In the genomic region with DNA sequence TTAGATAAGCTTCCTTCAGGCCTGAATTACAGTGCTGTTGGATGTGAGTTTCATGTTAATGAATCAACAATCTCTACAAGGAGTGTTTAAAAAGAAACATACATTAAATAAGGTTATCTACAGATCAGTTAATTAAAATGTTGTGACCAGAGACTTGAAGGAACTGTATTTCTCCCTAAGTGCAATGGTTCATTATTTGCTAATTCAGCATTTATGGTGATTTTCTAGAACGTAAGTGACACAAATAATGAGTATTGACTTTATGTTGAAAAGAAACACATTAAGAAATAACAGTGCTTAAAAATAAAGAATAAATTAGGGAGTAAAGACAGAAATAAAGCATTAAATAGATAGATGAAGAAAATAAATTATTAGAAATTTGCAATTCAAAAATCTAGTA, we compare ENCODE assay signal across 30 cellular contexts.
"Had no signal": no experiment of that assay in that cellular context is flagged by ENCODE, and none has a peak within 500 bp of the region (broad histone marks: within the 10 kb centered on the region; RNA-seq: fewer than 3 reads in every experiment).

No MANE protein-coding gene starts in this region.

- H3K9me3 Mint-ChIP-seq: stimulated activated naive CD8-positive, alpha-beta T cell treated with anti-CD3 and anti-CD28 coated beads, Interleukin-15, amount 100 ng/mL, for 72 hours had no signal

- H3K27me3 ChIP-seq: neutrophil, pancreas, right atrium auricular region, spleen, suprapubic skin, testis, tibial artery, transverse colon, upper lobe of right lung, uterus had no signal

- DNase-seq: naive B cell; naive thymus-derived CD8-positive, alpha-beta T cell; nucleus accumbens; pancreas; retina; spleen; stimulated activated CD4-positive, alpha-beta T cell treated with anti-CD3 and anti-CD28 coated beads, Interleukin-12 subunit alpha, Interleukin-12 subunit beta, amount 100 ng/mL, for 4 hours; stimulated activated CD4-positive, alpha-beta T cell treated with anti-CD3 and anti-CD28 coated beads, Interleukin-1b, Interleukin-23, amount 100 ng/mL, for 48 hours; stimulated activated CD4-positive, alpha-beta T cell treated with anti-CD3 and anti-CD28 coated beads, Interleukin-4, amount 100 ng/mL, for 1 hour; stimulated activated CD4-positive, alpha-beta T cell treated with anti-CD3 and anti-CD28 coated beads, Interleukin-4, amount 100 ng/mL, for 4 hours; stimulated activated CD8-positive, alpha-beta memory T cell treated with anti-CD3 and anti-CD28 coated beads, Interleukin-4, amount 100 ng/mL, for 48 hours; stimulated activated naive CD4-positive, alpha-beta T cell; stimulated activated naive CD8-positive, alpha-beta T cell treated with anti-CD3 and anti-CD28 coated beads, Interleukin-15, amount 100 ng/mL, for 72 hours; stimulated activated naive CD8-positive, alpha-beta T cell treated with anti-CD3 and anti-CD28 coated beads, Interleukin-15, Interleukin-2, amounts not matched to agents 100 U/mL and 50 U/mL, for 24 hours; substantia nigra; testis; tibial artery; transverse colon; upper lobe of right lung; uterus had no signal

- H3K4me1 Mint-ChIP-seq: naive B cell; naive thymus-derived CD8-positive, alpha-beta T cell; stimulated activated memory B cell treated with anti-CD40 and anti-IgM and Interleukin-4, amounts not matched to agents 10 μg/mL and 1 μg/mL and 100 μg/mL, for 72 hours; stimulated activated naive CD8-positive, alpha-beta T cell treated with anti-CD3 and anti-CD28 coated beads, Interleukin-15, amount 100 ng/mL, for 72 hours had no signal

- H3K4me3 Mint-ChIP-seq: naive B cell; naive thymus-derived CD8-positive, alpha-beta T cell; natural killer cell treated with Interleukin-12 subunit alpha and Interleukin-12 subunit beta and Interleukin-15 and Interleukin-18, amount 100 ng/mL, for 72 hours; stimulated activated memory B cell treated with anti-CD40 and anti-IgM and Interleukin-4, amounts not matched to agents 10 μg/mL and 1 μg/mL and 100 μg/mL, for 72 hours; stimulated activated naive CD8-positive, alpha-beta T cell treated with anti-CD3 and anti-CD28 coated beads, Interleukin-15, amount 100 ng/mL, for 72 hours; type B pancreatic cell had no signal

- H3K4me2 ChIP-seq: smooth muscle cell had no signal

- H3K36me3 Mint-ChIP-seq: naive B cell; naive thymus-derived CD8-positive, alpha-beta T cell; natural killer cell treated with Interleukin-12 subunit alpha and Interleukin-12 subunit beta and Interleukin-15 and Interleukin-18, amount 100 ng/mL, for 72 hours; stimulated activated memory B cell treated with anti-CD40 and anti-IgM and Interleukin-4, amounts not matched to agents 10 μg/mL and 1 μg/mL and 100 μg/mL, for 72 hours; type B pancreatic cell had no signal

- H3K27ac ChIP-seq: neutrophil, pancreas, prostate gland, right atrium auricular region, skin epidermis, spleen, suprapubic skin, testis, tibial artery, transverse colon, upper lobe of right lung, uterus had no signal

- ATAC-seq: naive thymus-derived CD8-positive, alpha-beta T cell; natural killer cell treated with Interleukin-12 subunit alpha and Interleukin-12 subunit beta and Interleukin-15 and Interleukin-18, amount 100 ng/mL, for 72 hours; pancreas; sciatic nerve; stimulated activated memory B cell treated with anti-CD40 and anti-IgM and Interleukin-4, amounts not matched to agents 10 μg/mL and 1 μg/mL and 100 μg/mL, for 72 hours; stimulated activated naive CD8-positive, alpha-beta T cell treated with anti-CD3 and anti-CD28 coated beads, Interleukin-15, amount 100 ng/mL, for 72 hours; stimulated activated naive CD8-positive, alpha-beta T cell treated with anti-CD3 and anti-CD28 coated beads, Interleukin-15, Interleukin-2, amounts not matched to agents 100 U/mL and 50 U/mL, for 24 hours; upper lobe of right lung had no signal

- H3K36me3 ChIP-seq: neutrophil, pancreas, prostate gland, right atrium auricular region, spleen, suprapubic skin, tibial artery, transverse colon, upper lobe of right lung, uterus had no signal

- H3K9me3 ChIP-seq: neutrophil, pancreas, prostate gland, right atrium auricular region, spleen, suprapubic skin, testis, tibial artery, transverse colon, upper lobe of right lung, uterus had no signal

- FAIRE-seq: pancreas had no signal

- H3K27me3 Mint-ChIP-seq: naive B cell; naive thymus-derived CD8-positive, alpha-beta T cell; natural killer cell treated with Interleukin-12 subunit alpha and Interleukin-12 subunit beta and Interleukin-15 and Interleukin-18, amount 100 ng/mL, for 72 hours; stimulated activated memory B cell treated with anti-CD40 and anti-IgM and Interleukin-4, amounts not matched to agents 10 μg/mL and 1 μg/mL and 100 μg/mL, for 72 hours; stimulated activated naive CD8-positive, alpha-beta T cell treated with anti-CD3 and anti-CD28 coated beads, Interleukin-15, amount 100 ng/mL, for 72 hours; type B pancreatic cell had no signal

- H3K27ac Mint-ChIP-seq: naive B cell; naive thymus-derived CD8-positive, alpha-beta T cell; natural killer cell treated with Interleukin-12 subunit alpha and Interleukin-12 subunit beta and Interleukin-15 and Interleukin-18, amount 100 ng/mL, for 72 hours; stimulated activated memory B cell treated with anti-CD40 and anti-IgM and Interleukin-4, amounts not matched to agents 10 μg/mL and 1 μg/mL and 100 μg/mL, for 72 hours; stimulated activated naive CD8-positive, alpha-beta T cell treated with anti-CD3 and anti-CD28 coated beads, Interleukin-15, amount 100 ng/mL, for 72 hours; type B pancreatic cell had no signal

- H3K4me3 ChIP-seq: pancreas, prostate gland, right atrium auricular region, skin epidermis, smooth muscle cell, spleen, suprapubic skin, testis, tibial artery, transverse colon, upper lobe of right lung, uterus had no signal

- H3K4me1 ChIP-seq: pancreas, prostate gland, right atrium auricular region, spleen, suprapubic skin, upper lobe of right lung, uterus had no signal
